Comparison of ENCODE assay signal across 9 cellular contexts in genomic region chr5:139390639-139391569, GRCh38. TPM values are rescaled to one million over a fixed set of nuclear protein-coding genes. Genes with fewer than 3 reads are reported as not detected.
A peak's percentile ranks its signal among the peaks of the same experiment; 100 is the strongest.
DNase-seq lines count a peak whose midpoint lies in the region; ATAC-seq and TF ChIP-seq lines count a peak whose summit lies in the region.
"Had no signal": no experiment of that assay in that cellular context is flagged by ENCODE, and none has a peak within 500 bp of the region (broad histone marks: within the 10 kb centered on the region; RNA-seq: fewer than 3 reads in every experiment).

No MANE protein-coding gene starts in this region.

- peak overlapping the region; percentile 94 for H3K4me2 ChIP-seq in PC-3 (ENCODE audit: low read length)

- no peaks in the 10 kb centered on the region for H3K9me2 ChIP-seq in PC-3 (replicated peaks; ENCODE audit: low read length)

- ATAC-seq in PC-3 (peak; percentile 2), GM21717 (IDR thresholded peaks at IDR 0.05; ENCODE audit: unreplicated experiment) (no peak), GM21723 (IDR thresholded peaks at IDR 0.05; ENCODE audit: unreplicated experiment) (no peak)
- ATAC-seq in stimulated activated effector memory CD8-positive, alpha-beta T cell treated with anti-CD3 and anti-CD28 coated beads, Interleukin-12 subunit alpha, Interleukin-12 subunit beta, amount 100 ng/mL, for 72 hours, result no peak

- H3K27ac ChIP-seq in PC-3 (ENCODE audit: low read length), result peak overlapping the region; percentile 98

- H3K27me3 Mint-ChIP-seq in activated T-cell treated with anti-CD3 and anti-CD28 coated beads, Interleukin-2, amount 50 U/mL, for 24 hours, result no peaks in the 10 kb centered on the region

- peak overlapping the region; percentile 90 for H3K4me3 Mint-ChIP-seq in activated T-cell treated with anti-CD3 and anti-CD28 coated beads, Interleukin-2, amount 50 U/mL, for 24 hours
- H3K4me3 Mint-ChIP-seq in stimulated activated effector memory CD8-positive, alpha-beta T cell treated with anti-CD3 and anti-CD28 coated beads, Interleukin-12 subunit alpha, Interleukin-12 subunit beta, amount 100 ng/mL, for 72 hours, result peak overlapping the region; percentile 99

- no peaks in the 10 kb centered on the region for H3F3A ChIP-seq in PC-3 (ENCODE audit: low read length, unreplicated experiment)

- peaks cover 20% of the 10 kb centered on the region for H3K4me1 ChIP-seq in PC-3 (ENCODE audit: insufficient read depth, low read length)

- H3K27ac Mint-ChIP-seq in activated T-cell treated with anti-CD3 and anti-CD28 coated beads, Interleukin-2, amount 50 U/mL, for 24 hours, result peak overlapping the region; percentile 95
- peak overlapping the region; percentile 99 for H3K27ac Mint-ChIP-seq in stimulated activated effector memory CD8-positive, alpha-beta T cell treated with anti-CD3 and anti-CD28 coated beads, Interleukin-12 subunit alpha, Interleukin-12 subunit beta, amount 100 ng/mL, for 72 hours

- H3K9me3 ChIP-seq in PC-3 (ENCODE audit: low read length), result no peaks in the 10 kb centered on the region

- CTCF ChIA-PET in PC-3 (lab: Charles Lee), result interaction anchor here (0.6 kb wide), 1 partner anchor 815 kb away, joined by 3 read pairs; no protein-coding TSS in a partner anchor

- H4K20me1 ChIP-seq in PC-3 (ENCODE audit: low read length), result no peaks in the 10 kb centered on the region

- peaks cover 28% of the 10 kb centered on the region for H3K79me2 ChIP-seq in PC-3 (ENCODE audit: low read length)

- H2AFZ ChIP-seq in PC-3 (ENCODE audit: low read length), result no peak overlapping the region

- H3K36me3 Mint-ChIP-seq in activated T-cell treated with anti-CD3 and anti-CD28 coated beads, Interleukin-2, amount 50 U/mL, for 24 hours (ENCODE audit: low read depth), result peaks cover 25% of the 10 kb centered on the region
- H3K36me3 Mint-ChIP-seq in stimulated activated effector memory CD8-positive, alpha-beta T cell treated with anti-CD3 and anti-CD28 coated beads, Interleukin-12 subunit alpha, Interleukin-12 subunit beta, amount 100 ng/mL, for 72 hours, result peaks cover 48% of the 10 kb centered on the region

- no peaks in the 10 kb centered on the region for H3K27me3 ChIP-seq in PC-3 (ENCODE audit: low read length)

- H3K36me3 ChIP-seq in PC-3 (ENCODE audit: low read depth, low read length), result no peaks in the 10 kb centered on the region

- intact Hi-C loops in PC-3 (cut with micrococcal nuclease), result loop anchor here (1.0 kb wide), 2 partner anchors 18 to 50 kb away; partner anchors contain the start of gene PAIP2

- no TSS peak for BruUV-seq in PC-3 (replicated peaks; lab: Mats Ljungman, UMichigan)

- DNase-seq in activated T-cell treated with anti-CD3 and anti-CD28 coated beads, Interleukin-2, amount 50 U/mL, for 24 hours, result no peak
- no peak for DNase-seq in activated T-cell treated with anti-CD3 and anti-CD28 coated beads, Interleukin-2, amount 50 U/mL, for 1 hour
- DNase-seq in PC-3, result peak; percentile 44
- peak; percentile 17 for DNase-seq in epidermal melanocyte (ENCODE audit: insufficient read length, low spot score)
- DNase-seq in stimulated activated effector memory CD8-positive, alpha-beta T cell treated with anti-CD3 and anti-CD28 coated beads, Interleukin-12 subunit alpha, Interleukin-12 subunit beta, amount 100 ng/mL, for 72 hours (ENCODE audit: low spot score in 2 of 2), result no peak
- DNase-seq in stimulated activated CD4-positive, alpha-beta T cell treated with anti-CD3 and anti-CD28 coated beads, Interleukin-4, amount 100 ng/mL, for 24 hours, result no peak
- DNase-seq: cortex of kidney had no signal

- TF ChIP-seq CTCF in PC-3 (conservative IDR thresholded peaks at IDR 0.05; ENCODE audit: low read depth, low read length), result no peak

- H3K4me3 ChIP-seq in PC-3 (ENCODE audit: low read length), result peak overlapping the region; percentile 87

- POLR2A ChIA-PET in PC-3 (lab: Charles Lee; ENCODE audit: unreplicated experiment), result interaction anchor here (0.6 to 1.1 kb wide), 5 partner anchors 17 to 815 kb away, joined by 3 to 9 read pairs (median 3); partner anchors contain the start of genes HSPA9 and PAIP2

- peaks cover 52% of the 10 kb centered on the region for H3K4me1 Mint-ChIP-seq in activated T-cell treated with anti-CD3 and anti-CD28 coated beads, Interleukin-2, amount 50 U/mL, for 24 hours (ENCODE audit: low read depth)
- H3K4me1 Mint-ChIP-seq in stimulated activated effector memory CD8-positive, alpha-beta T cell treated with anti-CD3 and anti-CD28 coated beads, Interleukin-12 subunit alpha, Interleukin-12 subunit beta, amount 100 ng/mL, for 72 hours, result peaks cover 71% of the 10 kb centered on the region

- no peaks in the 10 kb centered on the region for H3K9me3 Mint-ChIP-seq in activated T-cell treated with anti-CD3 and anti-CD28 coated beads, Interleukin-2, amount 50 U/mL, for 24 hours
- H3K9me3 Mint-ChIP-seq in stimulated activated effector memory CD8-positive, alpha-beta T cell treated with anti-CD3 and anti-CD28 coated beads, Interleukin-12 subunit alpha, Interleukin-12 subunit beta, amount 100 ng/mL, for 72 hours, result no peaks in the 10 kb centered on the region

- peak overlapping the region; percentile 99 for H3K9ac ChIP-seq in PC-3 (ENCODE audit: low read length)

RNA-seq across cellular contexts. Expression of gene MZB1, which starts 1.2 kb away (rescaled TPM):
- total RNA-seq in PC-3 (2014; rRNA removed), result 0.22 and 1.0 TPM in 2 replicates

RNA-seq across cellular contexts. Expression of gene PROB1, which starts 4.0 kb away (rescaled TPM):
- total RNA-seq in PC-3 (2014; rRNA removed), result 1.9 and 2.2 TPM in 2 replicates

RNA-seq across cellular contexts. Expression of gene SLC23A1, which starts 7.8 kb away (rescaled TPM):
- total RNA-seq in PC-3 (2014; rRNA removed), result not detected in 2 replicates

RNA-seq across cellular contexts. Expression of gene SPATA24, which starts 13.0 kb away (rescaled TPM):
- 1.4 and 3.1 TPM in 2 replicates for total RNA-seq in PC-3 (2014; rRNA removed)

RNA-seq across cellular contexts. Expression of gene DNAJC18, which starts 48.4 kb away (rescaled TPM):
- total RNA-seq in PC-3 (2014; rRNA removed), result 3.2 and 4.4 TPM in 2 replicates

Comparison
In these comparisons a context has a peak if more than half of its experiments do, and no peak if none do; other contexts are left out.
1. DNase-seq: peak in PC-3 (single experiment) and epidermal melanocyte (single experiment); none in activated T-cell treated with anti-CD3 and anti-CD28 coated beads, Interleukin-2, amount 50 U/mL, for 24 hours (single experiment), activated T-cell treated with anti-CD3 and anti-CD28 coated beads, Interleukin-2, amount 50 U/mL, for 1 hour (single experiment), stimulated activated effector memory CD8-positive, alpha-beta T cell treated with anti-CD3 and anti-CD28 coated beads, Interleukin-12 subunit alpha, Interleukin-12 subunit beta, amount 100 ng/mL, for 72 hours (0 of 2) and stimulated activated CD4-positive, alpha-beta T cell treated with anti-CD3 and anti-CD28 coated beads, Interleukin-4, amount 100 ng/mL, for 24 hours (single experiment).